In the genomic region with DNA sequence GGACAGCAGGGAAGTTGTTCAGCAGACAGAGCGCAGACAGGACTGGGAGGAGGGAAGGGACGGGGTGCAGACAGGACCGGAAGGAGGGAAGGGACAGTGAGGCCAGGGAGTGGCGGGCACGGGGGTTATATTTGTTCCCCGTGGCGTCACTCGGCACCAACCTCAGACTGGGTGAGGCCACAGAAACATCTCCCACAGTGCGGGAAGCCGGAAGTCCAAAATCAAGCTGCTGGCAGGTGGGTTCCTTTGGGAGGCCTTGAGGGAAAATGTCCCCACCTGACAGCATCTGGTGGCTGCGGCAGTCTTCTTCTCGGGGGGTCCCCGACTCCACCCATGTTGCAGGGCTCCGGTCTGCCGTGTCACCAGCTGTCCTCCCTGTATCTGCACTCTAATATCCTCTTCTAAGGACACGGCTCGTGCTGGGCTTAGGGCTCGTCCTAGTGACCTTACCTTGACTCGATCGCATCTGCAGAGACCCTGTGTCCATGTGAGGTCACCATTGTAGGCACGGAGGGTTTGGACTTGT, we compare ENCODE assay signal across 19 cellular contexts.
DNase-seq lines count a peak whose midpoint lies in the region; ATAC-seq, FAIRE-seq and TF ChIP-seq lines count a peak whose summit lies in the region.
"Had no signal": no experiment of that assay in that cellular context is flagged by ENCODE, and none has a peak within 500 bp of the region (broad histone marks: within the 10 kb centered on the region; RNA-seq: fewer than 3 reads in every experiment).

No MANE protein-coding gene starts in this region.

- DNase-seq in CD8-positive, alpha-beta T cell: no peak
- no peak for DNase-seq in HFFc6
- no peak for DNase-seq in H1 (ENCODE audit: low read depth in 1 of 2, low spot score in 2 of 2)
- DNase-seq in nephron progenitor cell: no peak
- no peak for DNase-seq in tibial nerve (ENCODE audit: low spot score in 2 of 2)
- no peak for DNase-seq in colonic mucosa
- DNase-seq: activated CD4-positive, alpha-beta T cell treated with anti-CD3 and anti-CD28 coated beads for 4 hours; effector CD8-positive, alpha-beta T cell; MV-4-11; NCI-H2029 treated with DMSO at 0.1 percent for 48 hours; NCI-H510A treated with DMSO at 0.1 percent for 48 hours; SHP77 treated with DMSO at 0.1 percent for 48 hours; tibial artery had no signal

- H3K4me3 Mint-ChIP-seq in CD8-positive, alpha-beta T cell: no peak overlapping the region
- peak overlapping the region; percentile 47; the same call in 1 of the 2 replicates for H3K4me3 Mint-ChIP-seq in HFFc6
- no peak overlapping the region for H3K4me3 Mint-ChIP-seq in nephron progenitor cell

- no peak for TF ChIP-seq CTCF in CD8-positive, alpha-beta T cell (IDR thresholded peaks at IDR 0.05)
- TF ChIP-seq CTCF in HFFc6 (IDR thresholded peaks at IDR 0.05) (no peak), H1 (IDR thresholded peaks at IDR 0.05; ENCODE audit: control extremely low read depth in 1 of 3, insufficient read depth in 1 of 3, low read depth in 1 of 3, low read length in 3 of 3) (no peak), nephron progenitor cell (IDR thresholded peaks at IDR 0.05) (no peak), tibial nerve (IDR thresholded peaks at IDR 0.05) (no peak), colonic mucosa (IDR thresholded peaks at IDR 0.05) (no peak)

- CTCF ChIA-PET in CD8-positive, alpha-beta T cell (lab: Charles Lee): interaction anchor here (1.9 to 10.1 kb wide), 6 partner anchors 22 to 238 kb away, joined by 6 to 242 read pairs (median 16); no protein-coding TSS in a partner anchor
- CTCF ChIA-PET in H1 (lab: Charles Lee; ENCODE audit: partially characterized antibody): interaction anchor here (1.9 to 6.7 kb wide), 11 partner anchors 8 to 410 kb away, joined by 5 to 115 read pairs (median 17); no protein-coding TSS in a partner anchor

- no peaks in the 10 kb centered on the region for H3K23me2 ChIP-seq in H1 (ENCODE audit: low read depth, low read length)

- H3K27me3 ChIP-seq in CD8-positive, alpha-beta T cell (ENCODE audit: insufficient read depth, low read length): no peaks in the 10 kb centered on the region
- no peaks in the 10 kb centered on the region for H3K27me3 ChIP-seq in H1 (replicated peaks in 1 of 4; ENCODE audit: control insufficient read depth in 3 of 4, extremely low read depth in 1 of 4, insufficient read depth in 3 of 4, low read length in 3 of 4)
- H3K27me3 ChIP-seq in tibial nerve: no peaks in the 10 kb centered on the region
- no peaks in the 10 kb centered on the region for H3K27me3 ChIP-seq in colonic mucosa
- H3K27me3 ChIP-seq: BE2C, cardiac muscle cell, tibial artery had no signal

- H3K4me1 ChIP-seq in CD8-positive, alpha-beta T cell (ENCODE audit: insufficient read depth, low read length): peaks cover 13% of the 10 kb centered on the region
- H3K4me1 ChIP-seq in H1 (replicated peaks in 1 of 4; ENCODE audit: control insufficient read depth in 3 of 4, insufficient read depth in 4 of 4, low read length in 3 of 4) (peaks cover 0 to 6% (median 2%) of the 10 kb centered on the region in 4 experiments; a peak in 3 of 7 replicates), tibial nerve (peaks cover 0 to 8% (median 5%) of the 10 kb centered on the region in 4 donors), colonic mucosa (no peaks in the 10 kb centered on the region)
- H3K4me1 ChIP-seq: parathyroid adenoma had no signal

- no peak for ATAC-seq in CD8-positive, alpha-beta T cell
- ATAC-seq in GM19455 (IDR thresholded peaks at IDR 0.05; ENCODE audit: unreplicated experiment): no peak
- ATAC-seq in GM21723 (IDR thresholded peaks at IDR 0.05; ENCODE audit: unreplicated experiment): no peak
- ATAC-seq: activated naive CD4-positive, alpha-beta T cell treated with anti-CD3 and anti-CD28 coated beads, Interleukin-2, amount 50 U/mL, for 72 hours had no signal

- H4K20me1 ChIP-seq in H1 (replicated peaks in 1 of 2; ENCODE audit: control insufficient read depth in 1 of 2, insufficient read depth in 2 of 2, low read length in 2 of 2): peaks cover 3 to 8% of the 10 kb centered on the region in 2 experiments

- no peak overlapping the region for H3K18ac ChIP-seq in H1 (ENCODE audit: extremely low read depth, low read length)

- no peaks in the 10 kb centered on the region; the same call in 1 of the 2 replicates for H3K79me1 ChIP-seq in H1 (ENCODE audit: low read depth, low read length)

- H3K27me3 Mint-ChIP-seq in CD8-positive, alpha-beta T cell (ENCODE audit: low read depth): no peaks in the 10 kb centered on the region
- H3K27me3 Mint-ChIP-seq in HFFc6 (ENCODE audit: insufficient read depth) (peaks cover 29% of the 10 kb centered on the region), nephron progenitor cell (ENCODE audit: low read depth, poor library complexity) (peaks cover 6% of the 10 kb centered on the region)

- no peak overlapping the region for H4K91ac ChIP-seq in H1 (replicated peaks; ENCODE audit: insufficient read length, low read length)

- H3K27ac ChIP-seq in CD8-positive, alpha-beta T cell (ENCODE audit: low read depth, low read length): no peak overlapping the region
- H3K27ac ChIP-seq in H1 (ENCODE audit: low read depth, low read length) (no peak overlapping the region), tibial nerve (no peak overlapping the region), colonic mucosa (no peak overlapping the region)
- H3K27ac ChIP-seq: cardiac muscle cell, parathyroid adenoma had no signal

- no peaks in the 10 kb centered on the region for H3K9me3 ChIP-seq in CD8-positive, alpha-beta T cell (ENCODE audit: low read length)
- H3K9me3 ChIP-seq in H1 (ENCODE audit: insufficient read depth in 2 of 2, low read depth in 1 of 2, low read length in 1 of 2): no peaks in the 10 kb centered on the region
- H3K9me3 ChIP-seq in tibial nerve: no peaks in the 10 kb centered on the region
- no peaks in the 10 kb centered on the region for H3K9me3 ChIP-seq in colonic mucosa
- H3K9me3 ChIP-seq: BE2C, tibial artery had no signal

- H3K9me3 Mint-ChIP-seq in CD8-positive, alpha-beta T cell: no peaks in the 10 kb centered on the region
- H3K9me3 Mint-ChIP-seq in HFFc6 (no peaks in the 10 kb centered on the region), nephron progenitor cell (no peaks in the 10 kb centered on the region)
- H3K9me3 Mint-ChIP-seq: activated naive CD4-positive, alpha-beta T cell treated with anti-CD3 and anti-CD28 coated beads, Interleukin-2, amount 50 U/mL, for 72 hours had no signal

- H2BK12ac ChIP-seq in H1 (ENCODE audit: low read depth, low read length): 0 out of 2 replicates have a peak overlapping the region, but pooled peaks have one; percentile 50

- H3K4ac ChIP-seq in H1 (replicated peaks; ENCODE audit: insufficient read length, low read depth, low read length): peak overlapping the region; percentile 60

- TF ChIP-seq POLR2A in H1 (IDR thresholded peaks at IDR 0.05; ENCODE audit: control extremely low read depth in 1 of 2, low read depth in 2 of 2, low read length in 2 of 2): no peak
- TF ChIP-seq POLR2A in tibial nerve (IDR thresholded peaks at IDR 0.05): no peak

- no peak for TF ChIP-seq RAD21 in H1 (IDR thresholded peaks at IDR 0.05 in 1 of 2, conservative IDR thresholded peaks at IDR 0.05 in 1 of 2; ENCODE audit: low read depth in 2 of 2, low read length in 2 of 2)

- no peak overlapping the region for H3K4me2 ChIP-seq in H1 (ENCODE audit: insufficient read depth in 1 of 2, low read depth in 2 of 2, low read length in 2 of 2)

- H4K5ac ChIP-seq in H1 (ENCODE audit: insufficient read length, low read depth, low read length): no peak overlapping the region

- no peak overlapping the region for H2BK20ac ChIP-seq in H1 (ENCODE audit: low read length)

- peak overlapping the region; percentile 8 for H3K27ac Mint-ChIP-seq in CD8-positive, alpha-beta T cell
- peak overlapping the region; percentile 94 for H3K27ac Mint-ChIP-seq in HFFc6
- peak overlapping the region; percentile 94 for H3K27ac Mint-ChIP-seq in nephron progenitor cell

- H4K8ac ChIP-seq in H1 (ENCODE audit: extremely low read depth, insufficient read depth, low read length): peak overlapping the region; percentile 14; the same call in 1 of the 2 replicates

- H2BK5ac ChIP-seq in H1 (ENCODE audit: low read depth, low read length): no peak overlapping the region

- intact Hi-C loops in CD8-positive, alpha-beta T cell (cut with DNase I, micrococcal nuclease): loop anchor here (2.0 to 10.0 kb wide), 2 partner anchors 131 to 399 kb away; partner anchors contain the start of gene STK24 (in 1 of the 2)
- intact Hi-C loops in colonic mucosa (cut with DNase I): loop anchor here (5.0 kb wide), 1 partner anchor 228 kb away; no protein-coding TSS in a partner anchor

- POLR2A ChIA-PET in CD8-positive, alpha-beta T cell (lab: Charles Lee): no interaction called here
- POLR2A ChIA-PET in H1 (lab: Charles Lee; ENCODE audit: partially characterized antibody): no interaction called here

- no peaks in the 10 kb centered on the region for H3K36me3 ChIP-seq in CD8-positive, alpha-beta T cell (ENCODE audit: insufficient read depth, low read length)
- H3K36me3 ChIP-seq in H1 (ENCODE audit: control insufficient read depth in 2 of 4, insufficient read depth in 4 of 4, low read length in 3 of 4): peaks cover 3 to 22% (median 5%) of the 10 kb centered on the region in 4 experiments; a peak in 6 of 8 replicates
- H3K36me3 ChIP-seq in tibial nerve: peaks cover 0 to 62% (median 0%) of the 10 kb centered on the region in 3 donors
- H3K36me3 ChIP-seq in colonic mucosa: peaks cover 8% of the 10 kb centered on the region

- no peak overlapping the region for H2BK15ac ChIP-seq in H1 (ENCODE audit: low read length)

- no peak overlapping the region for H3K4me3 ChIP-seq in CD8-positive, alpha-beta T cell (ENCODE audit: low read depth, low read length)
- H3K4me3 ChIP-seq in H1 (ENCODE audit: extremely low read depth in 1 of 4, insufficient read depth in 2 of 4, low read depth in 3 of 4, low read length in 4 of 4): no peak overlapping the region
- H3K4me3 ChIP-seq in tibial nerve: no peak overlapping the region
- H3K4me3 ChIP-seq in colonic mucosa: no peak overlapping the region
- H3K4me3 ChIP-seq: cardiac muscle cell, tibial artery had no signal

- no peak overlapping the region for H3K56ac ChIP-seq in H1 (replicated peaks; ENCODE audit: insufficient read length, low read depth, low read length)

- H3K14ac ChIP-seq in H1 (ENCODE audit: insufficient read length): no peak overlapping the region

- peaks cover 20% of the 10 kb centered on the region for H3K36me3 Mint-ChIP-seq in CD8-positive, alpha-beta T cell
- H3K36me3 Mint-ChIP-seq in HFFc6 (ENCODE audit: low read depth): peaks cover 39% of the 10 kb centered on the region
- H3K36me3 Mint-ChIP-seq in nephron progenitor cell (ENCODE audit: low read depth): peaks cover 44% of the 10 kb centered on the region
- H3K36me3 Mint-ChIP-seq: activated naive CD4-positive, alpha-beta T cell treated with anti-CD3 and anti-CD28 coated beads, Interleukin-2, amount 50 U/mL, for 72 hours had no signal

- H2AFZ ChIP-seq in H1 (ENCODE audit: low read length): no peak overlapping the region
- H2AFZ ChIP-seq: parathyroid adenoma had no signal

- 92% methylated on average over 21 of the region's 21 CpGs; no CpG with 5 or more reads in 1 of the 2 experiments for WGBS in H1 (ENCODE audit: extremely low coverage in 1 of 2, insufficient coverage in 1 of 2, insufficient read length in 1 of 2, insufficient replicate concordance in 2 of 2, low coverage in 1 of 2, low lambda C conversion rate in 2 of 2, missing lambda C conversion rate in 1 of 2), 2 experiments
- WGBS in tibial nerve, 2 donors: 88 to 90% methylated on average over 21 of the region's 21 CpGs

- FAIRE-seq in H1 (lab: Jason Lieb, UNC): no peak

- no peak overlapping the region for H3K23ac ChIP-seq in H1 (ENCODE audit: insufficient read length)

- H3K79me2 ChIP-seq in H1 (ENCODE audit: control insufficient read depth in 1 of 2, insufficient read depth in 2 of 2, low read length in 2 of 2): no peaks in the 10 kb centered on the region
- H3K79me2 ChIP-seq: parathyroid adenoma had no signal

- no peak for TF ChIP-seq EP300 in H1 (IDR thresholded peaks at IDR 0.05; ENCODE audit: borderline replicate concordance in 1 of 2, low read depth in 2 of 2, low read length in 2 of 2)
- no peak for TF ChIP-seq EP300 in tibial nerve (IDR thresholded peaks at IDR 0.05)

- no peak overlapping the region for H3K9ac ChIP-seq in H1 (replicated peaks in 1 of 4; ENCODE audit: extremely low read depth in 1 of 4, low read depth in 3 of 4, low read length in 3 of 4)
- no peak overlapping the region for H3K9ac ChIP-seq in colonic mucosa (ENCODE audit: low read depth in 2 of 2, low read length in 2 of 2)
- H3K9ac ChIP-seq: parathyroid adenoma had no signal

- no peak overlapping the region for H2AK5ac ChIP-seq in H1 (ENCODE audit: low read depth, low read length)

- H3K4me1 Mint-ChIP-seq in CD8-positive, alpha-beta T cell (ENCODE audit: low read depth): peaks cover 15% of the 10 kb centered on the region
- H3K4me1 Mint-ChIP-seq in HFFc6 (ENCODE audit: low read depth) (peaks cover 30% of the 10 kb centered on the region), nephron progenitor cell (peaks cover 45% of the 10 kb centered on the region)

- H2BK120ac ChIP-seq in H1 (replicated peaks; ENCODE audit: low read depth, low read length): no peak overlapping the region

Comparison
In these comparisons a context has a peak if more than half of its experiments do, and no peak if none do; other contexts are left out.
1. H3K27ac Mint-ChIP-seq: peak in every context shown above with its lines; median percentile 94 in HFFc6; 94 in nephron progenitor cell; 8 in CD8-positive, alpha-beta T cell.